22 cellular contexts compared by ENCODE assay signal in genomic region chr12:47025349-47025748, GRCh38.
"Had no signal": no experiment of that assay in that cellular context is flagged by ENCODE, and none has a peak within 500 bp of the region (broad histone marks: within the 10 kb centered on the region; RNA-seq: fewer than 3 reads in every experiment).

No MANE protein-coding gene starts in this region.

- H3K27me3 ChIP-seq: colonic mucosa, esophagus muscularis mucosa, foreskin keratinocyte, gastrocnemius medialis, gastroesophageal sphincter, heart left ventricle had no signal

- H3K9me3 ChIP-seq: colonic mucosa, esophagus muscularis mucosa, esophagus squamous epithelium, gastrocnemius medialis, gastroesophageal sphincter, heart left ventricle, heart right ventricle had no signal

- H3K36me3 ChIP-seq: colonic mucosa, esophagus muscularis mucosa, esophagus squamous epithelium, gastrocnemius medialis, gastroesophageal sphincter, heart left ventricle, heart right ventricle had no signal

- H3K4me3 ChIP-seq: colonic mucosa, coronary artery, dorsolateral prefrontal cortex, esophagus muscularis mucosa, esophagus squamous epithelium, gastrocnemius medialis, gastroesophageal sphincter, heart left ventricle, heart right ventricle had no signal

- DNase-seq: colonic mucosa; cortex of kidney; dermis blood vessel endothelial cell; dorsolateral prefrontal cortex; effector CD4-positive, alpha-beta T cell; effector CD8-positive, alpha-beta T cell; effector memory CD4-positive, alpha-beta T cell; effector memory CD8-positive, alpha-beta T cell; endodermal cell; erythroblast; esophagus squamous epithelium; foreskin fibroblast; foreskin keratinocyte; foreskin melanocyte; gastrocnemius medialis; glutamatergic neuron; head of caudate nucleus; heart left ventricle; heart right ventricle had no signal

- H3K27ac ChIP-seq: colonic mucosa, coronary artery, dorsolateral prefrontal cortex, esophagus muscularis mucosa, esophagus squamous epithelium, foreskin keratinocyte, gastrocnemius medialis, gastroesophageal sphincter, heart left ventricle, heart right ventricle had no signal

- H3K4me1 ChIP-seq: colonic mucosa, esophagus muscularis mucosa, gastrocnemius medialis, gastroesophageal sphincter had no signal
